Comparison of ENCODE assay signal across 8 cellular contexts in the genomic region with DNA sequence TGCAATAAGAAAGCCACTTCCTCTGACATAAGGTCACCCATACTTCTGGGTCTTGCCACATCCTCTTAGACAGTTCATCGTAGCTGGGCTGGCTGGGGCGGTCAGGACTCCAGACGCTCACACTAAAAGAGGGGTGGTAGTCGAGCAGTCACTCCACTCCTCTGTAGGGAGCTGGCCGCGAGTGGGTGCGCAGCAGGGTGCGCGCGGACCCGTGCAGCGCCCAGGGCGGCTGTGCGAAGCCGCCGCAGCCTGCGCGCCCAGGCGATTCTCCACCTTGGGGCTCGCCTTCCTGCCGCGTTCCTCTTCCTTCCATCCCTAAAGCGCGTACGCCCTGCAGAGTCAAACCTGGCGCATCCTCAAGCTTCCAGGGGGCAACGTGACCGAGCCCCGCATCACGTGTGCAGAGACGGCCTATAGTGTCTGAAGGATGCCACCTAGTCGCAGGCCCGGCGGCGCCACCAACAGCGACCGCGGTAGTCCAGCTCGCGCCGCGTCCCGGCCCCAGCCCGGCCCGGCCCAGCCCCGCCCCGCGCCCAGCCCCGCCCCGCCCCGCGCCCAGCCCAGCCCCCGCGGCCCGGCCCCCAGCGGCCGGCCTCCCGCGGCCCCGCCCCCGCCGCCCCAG. TPM values are rescaled to one million over a fixed set of nuclear protein-coding genes. Genes with fewer than 3 reads are reported as not detected.
DNase-seq lines count a peak whose midpoint lies in the region; ATAC-seq and TF ChIP-seq lines count a peak whose summit lies in the region.

No MANE protein-coding gene starts in this region.

- peak overlapping the region; percentile 89; the same call in 1 of the 2 replicates for H3K27ac Mint-ChIP-seq in WTC11

- DNase-seq in AG09319 (ENCODE audit: extremely low read depth, low read depth) (peak; percentile 57), NCI-H2227 treated with DMSO at 0.1 percent for 48 hours (lab: John Stamatoyannopoulos, UW) (peak; percentile 86), WTC11 (ENCODE audit: low spot score) (peak; percentile 87), caudate nucleus (lab: John Stamatoyannopoulos, UW) (peak in 60 of 61 donors; percentile 16 to 98 (median 92)), islet precursor cell (peak; percentile 98)
- peak; percentile 82 for DNase-seq in stimulated activated CD4-positive, alpha-beta T cell treated with anti-CD3 and anti-CD28 coated beads, Interleukin-12 subunit alpha, Interleukin-12 subunit beta, amount 100 ng/mL, for 4 hours

- POLR2A ChIA-PET in WTC11 (lab: Charles Lee) = interaction anchor here (0.5 to 2.8 kb wide), 14 partner anchors 13 to 1541 kb away, joined by 3 to 10 read pairs (median 4); a partner anchor contains a TSS

- CTCF ChIA-PET in WTC11 (lab: Charles Lee) = interaction anchor here (0.5 to 3.3 kb wide), 6 partner anchors 28 to 610 kb away, joined by 3 to 28 read pairs (median 4); a partner anchor contains a TSS

- peaks cover 65% of the 10 kb centered on the region for H3K36me3 Mint-ChIP-seq in WTC11

- no peaks in the 10 kb centered on the region for H3K27me3 Mint-ChIP-seq in WTC11 (ENCODE audit: low read depth)

- H3K4me1 Mint-ChIP-seq in WTC11 = peaks cover 41% of the 10 kb centered on the region

- peak overlapping the region; percentile 87 for H3K27ac ChIP-seq in caudate nucleus (ENCODE audit: low read depth, low read length)

- TF ChIP-seq CTCF in AG09319 (IDR thresholded peaks at IDR 0.05; ENCODE audit: low read depth, low read length) (no peak), WTC11 (IDR thresholded peaks at IDR 0.05) (no peak)

- ATAC-seq in GM19023 (IDR thresholded peaks at IDR 0.05; ENCODE audit: unreplicated experiment) (peak; percentile 97), HG03175 (IDR thresholded peaks at IDR 0.05; ENCODE audit: unreplicated experiment) (peak; percentile 97), WTC11 (peak; percentile 96)

- H3K4me3 Mint-ChIP-seq in WTC11 = peak overlapping the region; percentile 94

- H3K9me3 Mint-ChIP-seq in WTC11 = peaks cover 14% of the 10 kb centered on the region

TF ChIP-seq in WTC11, 78 proteins besides CTCF, POLR2A, EP300 and RAD21 (continues in another document):
- TF ChIP-seq, protein P1, sequence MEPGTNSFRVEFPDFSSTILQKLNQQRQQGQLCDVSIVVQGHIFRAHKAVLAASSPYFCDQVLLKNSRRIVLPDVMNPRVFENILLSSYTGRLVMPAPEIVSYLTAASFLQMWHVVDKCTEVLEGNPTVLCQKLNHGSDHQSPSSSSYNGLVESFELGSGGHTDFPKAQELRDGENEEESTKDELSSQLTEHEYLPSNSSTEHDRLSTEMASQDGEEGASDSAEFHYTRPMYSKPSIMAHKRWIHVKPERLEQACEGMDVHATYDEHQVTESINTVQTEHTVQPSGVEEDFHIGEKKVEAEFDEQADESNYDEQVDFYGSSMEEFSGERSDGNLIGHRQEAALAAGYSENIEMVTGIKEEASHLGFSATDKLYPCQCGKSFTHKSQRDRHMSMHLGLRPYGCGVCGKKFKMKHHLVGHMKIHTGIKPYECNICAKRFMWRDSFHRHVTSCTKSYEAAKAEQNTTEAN (CRISPR knock-in tag; IDR thresholded peaks at IDR 0.05) = peak; percentile 68; the same call in 1 of the 2 replicates
- TF ChIP-seq FOXJ3 (CRISPR knock-in tag; IDR thresholded peaks at IDR 0.05; ENCODE audit: borderline replicate concordance) (no peak), ZNF219 (CRISPR knock-in tag; IDR thresholded peaks at IDR 0.05; ENCODE audit: borderline replicate concordance) (no peak), TP53 (CRISPR knock-in tag; IDR thresholded peaks at IDR 0.05) (no peak), NFYB (CRISPR knock-in tag; conservative IDR thresholded peaks at IDR 0.05; ENCODE audit: low read depth) (peak; percentile 59), ZNF138 (CRISPR knock-in tag; conservative IDR thresholded peaks at IDR 0.05) (no peak), NFE2L1 (CRISPR knock-in tag; IDR thresholded peaks at IDR 0.05) (peak; percentile 57; the same call in 1 of the 2 replicates), JAZF1 (CRISPR knock-in tag; IDR thresholded peaks at IDR 0.05) (no peak), FOXK1 (CRISPR knock-in tag; IDR thresholded peaks at IDR 0.05) (peak; percentile 51; the same call in 1 of the 2 replicates)
- TF ChIP-seq, protein P2, sequence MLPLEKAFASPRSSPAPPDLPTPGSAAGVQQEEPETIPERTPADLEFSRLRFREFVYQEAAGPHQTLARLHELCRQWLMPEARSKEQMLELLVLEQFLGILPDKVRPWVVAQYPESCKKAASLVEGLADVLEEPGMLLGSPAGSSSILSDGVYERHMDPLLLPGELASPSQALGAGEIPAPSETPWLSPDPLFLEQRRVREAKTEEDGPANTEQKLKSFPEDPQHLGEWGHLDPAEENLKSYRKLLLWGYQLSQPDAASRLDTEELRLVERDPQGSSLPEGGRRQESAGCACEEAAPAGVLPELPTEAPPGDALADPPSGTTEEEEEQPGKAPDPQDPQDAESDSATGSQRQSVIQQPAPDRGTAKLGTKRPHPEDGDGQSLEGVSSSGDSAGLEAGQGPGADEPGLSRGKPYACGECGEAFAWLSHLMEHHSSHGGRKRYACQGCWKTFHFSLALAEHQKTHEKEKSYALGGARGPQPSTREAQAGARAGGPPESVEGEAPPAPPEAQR (CRISPR knock-in tag; IDR thresholded peaks at IDR 0.05) = no peak
- TF ChIP-seq, protein P3, sequence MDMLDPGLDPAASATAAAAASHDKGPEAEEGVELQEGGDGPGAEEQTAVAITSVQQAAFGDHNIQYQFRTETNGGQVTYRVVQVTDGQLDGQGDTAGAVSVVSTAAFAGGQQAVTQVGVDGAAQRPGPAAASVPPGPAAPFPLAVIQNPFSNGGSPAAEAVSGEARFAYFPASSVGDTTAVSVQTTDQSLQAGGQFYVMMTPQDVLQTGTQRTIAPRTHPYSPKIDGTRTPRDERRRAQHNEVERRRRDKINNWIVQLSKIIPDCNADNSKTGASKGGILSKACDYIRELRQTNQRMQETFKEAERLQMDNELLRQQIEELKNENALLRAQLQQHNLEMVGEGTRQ (CRISPR knock-in tag; IDR thresholded peaks at IDR 0.05) = peak; percentile 97
- TF ChIP-seq, protein P4, sequence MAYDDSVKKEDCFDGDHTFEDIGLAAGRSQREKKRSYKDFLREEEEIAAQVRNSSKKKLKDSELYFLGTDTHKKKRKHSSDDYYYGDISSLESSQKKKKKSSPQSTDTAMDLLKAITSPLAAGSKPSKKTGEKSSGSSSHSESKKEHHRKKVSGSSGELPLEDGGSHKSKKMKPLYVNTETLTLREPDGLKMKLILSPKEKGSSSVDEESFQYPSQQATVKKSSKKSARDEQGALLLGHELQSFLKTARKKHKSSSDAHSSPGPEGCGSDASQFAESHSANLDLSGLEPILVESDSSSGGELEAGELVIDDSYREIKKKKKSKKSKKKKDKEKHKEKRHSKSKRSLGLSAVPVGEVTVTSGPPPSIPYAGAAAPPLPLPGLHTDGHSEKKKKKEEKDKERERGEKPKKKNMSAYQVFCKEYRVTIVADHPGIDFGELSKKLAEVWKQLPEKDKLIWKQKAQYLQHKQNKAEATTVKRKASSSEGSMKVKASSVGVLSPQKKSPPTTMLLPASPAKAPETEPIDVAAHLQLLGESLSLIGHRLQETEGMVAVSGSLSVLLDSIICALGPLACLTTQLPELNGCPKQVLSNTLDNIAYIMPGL (CRISPR knock-in tag; IDR thresholded peaks at IDR 0.05) = no peak; the same call in 1 of the 2 replicates
- TF ChIP-seq, protein P5, sequence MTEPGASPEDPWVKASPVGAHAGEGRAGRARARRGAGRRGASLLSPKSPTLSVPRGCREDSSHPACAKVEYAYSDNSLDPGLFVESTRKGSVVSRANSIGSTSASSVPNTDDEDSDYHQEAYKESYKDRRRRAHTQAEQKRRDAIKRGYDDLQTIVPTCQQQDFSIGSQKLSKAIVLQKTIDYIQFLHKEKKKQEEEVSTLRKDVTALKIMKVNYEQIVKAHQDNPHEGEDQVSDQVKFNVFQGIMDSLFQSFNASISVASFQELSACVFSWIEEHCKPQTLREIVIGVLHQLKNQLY (CRISPR knock-in tag; IDR thresholded peaks at IDR 0.05) = no peak
- TF ChIP-seq, protein P6, sequence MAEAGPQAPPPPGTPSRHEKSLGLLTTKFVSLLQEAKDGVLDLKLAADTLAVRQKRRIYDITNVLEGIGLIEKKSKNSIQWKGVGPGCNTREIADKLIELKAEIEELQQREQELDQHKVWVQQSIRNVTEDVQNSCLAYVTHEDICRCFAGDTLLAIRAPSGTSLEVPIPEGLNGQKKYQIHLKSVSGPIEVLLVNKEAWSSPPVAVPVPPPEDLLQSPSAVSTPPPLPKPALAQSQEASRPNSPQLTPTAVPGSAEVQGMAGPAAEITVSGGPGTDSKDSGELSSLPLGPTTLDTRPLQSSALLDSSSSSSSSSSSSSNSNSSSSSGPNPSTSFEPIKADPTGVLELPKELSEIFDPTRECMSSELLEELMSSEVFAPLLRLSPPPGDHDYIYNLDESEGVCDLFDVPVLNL (CRISPR knock-in tag; IDR thresholded peaks at IDR 0.05; ENCODE audit: borderline replicate concordance, low read depth) = peak; percentile 73; the same call in 1 of the 2 replicates
- TF ChIP-seq, protein P7, sequence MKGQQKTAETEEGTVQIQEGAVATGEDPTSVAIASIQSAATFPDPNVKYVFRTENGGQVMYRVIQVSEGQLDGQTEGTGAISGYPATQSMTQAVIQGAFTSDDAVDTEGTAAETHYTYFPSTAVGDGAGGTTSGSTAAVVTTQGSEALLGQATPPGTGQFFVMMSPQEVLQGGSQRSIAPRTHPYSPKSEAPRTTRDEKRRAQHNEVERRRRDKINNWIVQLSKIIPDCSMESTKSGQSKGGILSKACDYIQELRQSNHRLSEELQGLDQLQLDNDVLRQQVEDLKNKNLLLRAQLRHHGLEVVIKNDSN (CRISPR knock-in tag; IDR thresholded peaks at IDR 0.05) = peak; percentile 98
- TF ChIP-seq, protein P8, sequence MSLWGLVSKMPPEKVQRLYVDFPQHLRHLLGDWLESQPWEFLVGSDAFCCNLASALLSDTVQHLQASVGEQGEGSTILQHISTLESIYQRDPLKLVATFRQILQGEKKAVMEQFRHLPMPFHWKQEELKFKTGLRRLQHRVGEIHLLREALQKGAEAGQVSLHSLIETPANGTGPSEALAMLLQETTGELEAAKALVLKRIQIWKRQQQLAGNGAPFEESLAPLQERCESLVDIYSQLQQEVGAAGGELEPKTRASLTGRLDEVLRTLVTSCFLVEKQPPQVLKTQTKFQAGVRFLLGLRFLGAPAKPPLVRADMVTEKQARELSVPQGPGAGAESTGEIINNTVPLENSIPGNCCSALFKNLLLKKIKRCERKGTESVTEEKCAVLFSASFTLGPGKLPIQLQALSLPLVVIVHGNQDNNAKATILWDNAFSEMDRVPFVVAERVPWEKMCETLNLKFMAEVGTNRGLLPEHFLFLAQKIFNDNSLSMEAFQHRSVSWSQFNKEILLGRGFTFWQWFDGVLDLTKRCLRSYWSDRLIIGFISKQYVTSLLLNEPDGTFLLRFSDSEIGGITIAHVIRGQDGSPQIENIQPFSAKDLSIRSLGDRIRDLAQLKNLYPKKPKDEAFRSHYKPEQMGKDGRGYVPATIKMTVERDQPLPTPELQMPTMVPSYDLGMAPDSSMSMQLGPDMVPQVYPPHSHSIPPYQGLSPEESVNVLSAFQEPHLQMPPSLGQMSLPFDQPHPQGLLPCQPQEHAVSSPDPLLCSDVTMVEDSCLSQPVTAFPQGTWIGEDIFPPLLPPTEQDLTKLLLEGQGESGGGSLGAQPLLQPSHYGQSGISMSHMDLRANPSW (CRISPR knock-in tag; conservative IDR thresholded peaks at IDR 0.05; ENCODE audit: low read depth) = no peak

RNA-seq across cellular contexts. Expression of a gene that starts 0.4 kb away (rescaled TPM):
- total RNA-seq in WTC11 (2021) = 512 to 538 TPM (median 516 TPM) in 3 replicates

Comparison
In these comparisons a context has a peak if more than half of its experiments do, and no peak if none do; other contexts are left out.
1. Peak in every context shown above with its lines: DNase-seq, ATAC-seq and H3K27ac ChIP-seq.